Comparison of ENCODE assay signal across 8 cellular contexts in the genomic region with DNA sequence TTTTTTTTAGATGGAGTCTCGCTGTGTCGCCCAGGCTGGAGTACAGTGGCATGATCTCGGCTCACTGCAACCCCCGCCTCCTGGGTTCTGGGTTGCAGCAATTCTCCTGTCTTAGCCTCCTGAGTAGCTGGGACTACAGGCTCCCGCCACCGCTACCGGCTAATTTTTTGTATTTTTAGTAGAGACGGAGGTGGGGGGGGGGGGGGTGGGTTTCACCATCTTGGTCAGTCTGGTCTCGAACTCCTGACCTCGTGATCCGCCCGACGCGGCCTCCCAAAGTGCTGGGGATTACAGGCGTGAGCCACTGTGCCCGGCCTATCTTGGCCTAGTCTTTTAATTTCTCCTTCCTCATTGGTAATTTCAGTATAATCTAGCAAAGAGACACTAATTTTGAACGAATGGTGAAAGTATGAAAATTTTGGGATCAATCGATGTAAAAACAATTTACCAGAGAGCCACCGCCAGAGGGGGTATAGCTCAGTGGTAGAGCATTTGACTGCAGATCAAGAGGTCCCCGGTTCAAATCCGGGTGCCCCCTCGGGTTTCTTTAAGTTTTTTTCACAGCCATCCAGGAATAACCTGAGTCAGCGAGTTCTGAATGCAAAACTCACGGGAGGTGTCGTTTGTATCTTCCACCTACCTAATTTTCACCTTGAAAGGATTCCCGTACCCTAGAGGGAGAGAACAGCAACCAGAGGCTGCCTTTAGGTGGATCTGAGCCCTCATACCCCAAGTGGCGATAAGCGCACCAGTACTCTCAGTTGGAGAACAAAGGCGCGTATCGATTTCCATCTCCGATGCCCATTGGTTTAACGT. TPM values are rescaled to one million over a fixed set of nuclear protein-coding genes. Genes with fewer than 3 reads are reported as not detected.
DNase-seq lines count a peak whose midpoint lies in the region; ATAC-seq, FAIRE-seq and TF ChIP-seq lines count a peak whose summit lies in the region.

No MANE protein-coding gene starts in this region.

- TF ChIP-seq CTCF in C4-2B (conservative IDR thresholded peaks at IDR 0.05): peak; percentile 38
- TF ChIP-seq CTCF in progenitor cell of endocrine pancreas (IDR thresholded peaks at IDR 0.05; ENCODE audit: unreplicated experiment): peak; percentile 61

- H3K4me3 Mint-ChIP-seq in progenitor cell of endocrine pancreas (ENCODE audit: low read depth): peak overlapping the region; percentile 93

- peaks cover 2% of the 10 kb centered on the region for H3K27me3 Mint-ChIP-seq in progenitor cell of endocrine pancreas

- H3K36me3 Mint-ChIP-seq in progenitor cell of endocrine pancreas (ENCODE audit: insufficient read depth): no peaks in the 10 kb centered on the region

- FAIRE-seq in frontal cortex (lab: Jason Lieb, UNC): no peak

- H3K9ac ChIP-seq in HUES6 (ENCODE audit: low read length): peak overlapping the region; percentile 77

- H3K27ac ChIP-seq in C4-2B (no peak overlapping the region), HUES6 (ENCODE audit: low read depth, low read length) (peak overlapping the region; percentile 26; the same call in 1 of the 2 replicates)

- H3K4me1 Mint-ChIP-seq in progenitor cell of endocrine pancreas (ENCODE audit: low read depth): peaks cover 15% of the 10 kb centered on the region

- DNase-seq in RKO (ENCODE audit: low spot score): peak; percentile 81
- DNase-seq in activated naive CD4-positive, alpha-beta T cell treated with Interleukin-2 at 50 U/mL for 16 hours: peak; percentile 54
- peak in 41 of 42 donors; percentile 46 to 92 (median 78) for DNase-seq in head of caudate nucleus
- DNase-seq in progenitor cell of endocrine pancreas (ENCODE audit: low spot score, unreplicated experiment): peak; percentile 41
- DNase-seq in frontal cortex (ENCODE audit: low spot score in 2 of 2): no peak

- H3K27me3 ChIP-seq in HUES6 (ENCODE audit: control insufficient read depth, insufficient read depth, low read length): no peaks in the 10 kb centered on the region

- peak overlapping the region; percentile 100 for H3K27ac Mint-ChIP-seq in progenitor cell of endocrine pancreas

- peak overlapping the region; percentile 98 for H3K4me3 ChIP-seq in HUES6 (ENCODE audit: low read depth, low read length)

- H3K36me3 ChIP-seq in HUES6 (ENCODE audit: control insufficient read depth, insufficient read depth, low read length): 0 out of 2 replicates have a peak, but pooled peaks cover under 1% of the 10 kb centered on the region

- peaks cover 12% of the 10 kb centered on the region for H3K4me1 ChIP-seq in HUES6 (ENCODE audit: control insufficient read depth, insufficient read depth, low read length)

- no peaks in the 10 kb centered on the region for H3K9me3 Mint-ChIP-seq in progenitor cell of endocrine pancreas (ENCODE audit: low read depth)

- H3K9me3 ChIP-seq in HUES6 (ENCODE audit: control insufficient read depth, insufficient read depth, low read depth, low read length): no peaks in the 10 kb centered on the region

- ATAC-seq in GM19351 (IDR thresholded peaks at IDR 0.05; ENCODE audit: unreplicated experiment): no peak

- intact Hi-C loops in head of caudate nucleus (cut with DNase I): no loop called here

RNA-seq across cellular contexts. Expression of a gene that starts 2.5 kb away (rescaled TPM):
- total RNA-seq in progenitor cell of endocrine pancreas (134 and 135 TPM in 2 replicates), frontal cortex (44.0 TPM)

RNA-seq across cellular contexts. Expression of a gene that starts 13.9 kb away (rescaled TPM):
- total RNA-seq in progenitor cell of endocrine pancreas (1,623 and 1,642 TPM in 2 replicates), frontal cortex (1,517 TPM)

RNA-seq across cellular contexts. Expression of a gene that starts 42.3 kb away (rescaled TPM):
- 17.1 and 19.9 TPM in 2 replicates for total RNA-seq in progenitor cell of endocrine pancreas
- 9.4 TPM for total RNA-seq in frontal cortex

Comparison
In these comparisons a context has a peak if more than half of its experiments do, and no peak if none do; other contexts are left out.
1. DNase-seq: peak in RKO (single experiment), activated naive CD4-positive, alpha-beta T cell treated with Interleukin-2 at 50 U/mL for 16 hours (single experiment), head of caudate nucleus (41 of 42) and progenitor cell of endocrine pancreas (single experiment); none in frontal cortex (0 of 2).